ENCODE assay signal across 24 cellular contexts in genomic region chr4:144402176-144402575, GRCh38.
"Had no signal": no experiment of that assay in that cellular context is flagged by ENCODE, and none has a peak within 500 bp of the region (broad histone marks: within the 10 kb centered on the region; RNA-seq: fewer than 3 reads in every experiment).

No MANE protein-coding gene starts in this region.

- H3K27me3 ChIP-seq: ovary, suprapubic skin, tibial artery, upper lobe of right lung had no signal

- H3K4me3 ChIP-seq: lower lobe of right lung, ovary, skin epidermis, suprapubic skin, thoracic aorta, tibial artery, upper lobe of right lung had no signal

- H3K9me3 ChIP-seq: lower lobe of right lung, ovary, suprapubic skin, thoracic aorta, tibial artery, upper lobe of right lung had no signal

- H3K36me3 ChIP-seq: lower lobe of right lung, ovary, suprapubic skin, thoracic aorta, tibial artery, upper lobe of right lung had no signal

- DNase-seq: head of caudate nucleus; hippocampal formation; kidney glomerular epithelial cell; left cardiac atrium; lower lobe of right lung; mammary epithelial cell; mesenchymal stem cell; naive thymus-derived CD8-positive, alpha-beta T cell; ovary; right cardiac atrium; stimulated activated CD4-positive, alpha-beta T cell treated with anti-CD3 and anti-CD28 coated beads, Interleukin-12 subunit alpha, Interleukin-12 subunit beta, amount 100 ng/mL, for 4 hours; stimulated activated CD4-positive, alpha-beta T cell treated with anti-CD3 and anti-CD28 coated beads, Interleukin-15, amount 100 ng/mL, for 24 hours; stimulated activated CD4-positive, alpha-beta T cell treated with anti-CD3 and anti-CD28 coated beads, Interleukin-2, amount 100 ng/mL, for 24 hours; stimulated activated CD4-positive, alpha-beta T cell treated with anti-CD3 and anti-CD28 coated beads, Interleukin-4, amount 100 ng/mL, for 1 hour; stimulated activated naive CD4-positive, alpha-beta T cell; tibial artery; trophoblast cell; upper lobe of right lung had no signal

- H3K27ac ChIP-seq: lower lobe of right lung, ovary, skin epidermis, suprapubic skin, thoracic aorta, tibial artery, upper lobe of right lung had no signal

- H3K4me1 ChIP-seq: lower lobe of right lung, suprapubic skin, upper lobe of right lung had no signal

- ATAC-seq: left cardiac atrium; left lobe of liver; lower lobe of right lung; naive thymus-derived CD8-positive, alpha-beta T cell; right cardiac atrium; sciatic nerve; stimulated activated effector memory CD8-positive, alpha-beta T cell treated with anti-CD3 and anti-CD28 coated beads, Interleukin-12 subunit alpha, Interleukin-12 subunit beta, amount 100 ng/mL, for 72 hours; upper lobe of right lung had no signal
